Comparison of ENCODE assay signal across 17 cellular contexts in the genomic region with DNA sequence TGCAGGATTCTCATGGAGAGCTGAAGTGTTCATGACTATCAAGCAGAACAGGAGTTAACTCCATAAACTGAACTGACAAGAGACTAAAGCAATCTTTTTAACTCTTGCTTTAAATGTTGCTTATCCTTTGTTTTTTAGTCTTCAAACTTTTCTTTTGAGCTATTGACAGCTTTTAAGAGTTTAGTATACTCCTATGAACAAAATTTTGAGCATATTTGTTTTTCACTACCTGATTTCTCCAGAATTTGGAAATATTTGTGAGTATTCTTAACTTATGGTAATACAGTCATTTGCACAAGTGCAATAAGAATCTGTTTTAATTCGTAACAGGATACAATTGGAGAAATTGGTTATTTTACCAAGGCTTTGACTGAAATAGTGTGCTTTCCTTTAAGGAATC. TPM values are rescaled to one million over a fixed set of nuclear protein-coding genes. Genes with fewer than 3 reads are reported as not detected.
DNase-seq lines count a peak whose midpoint lies in the region; ATAC-seq and TF ChIP-seq lines count a peak whose summit lies in the region.
"Had no signal": no experiment of that assay in that cellular context is flagged by ENCODE, and none has a peak within 500 bp of the region (broad histone marks: within the 10 kb centered on the region; RNA-seq: fewer than 3 reads in every experiment).

No MANE protein-coding gene starts in this region.

- WGBS in hepatocyte (ENCODE audit: low lambda C conversion rate, missing lambda C conversion rate), result 98% methylated on average over 1 of the region's 1 CpG

- H3K27me3 ChIP-seq in hepatocyte, result no peaks in the 10 kb centered on the region

- no peaks in the 10 kb centered on the region for H4K20me1 ChIP-seq in hepatocyte (ENCODE audit: insufficient read depth, poor library complexity, severe bottlenecking)

- no peak overlapping the region for H3K4me3 ChIP-seq in hepatocyte
- H3K4me3 ChIP-seq: GM23338 had no signal

- DNase-seq in MV-4-11 (lab: John Stamatoyannopoulos, UW) (peak; percentile 18), OCI-M1 (lab: John Stamatoyannopoulos, UW) (peak; percentile 37), hepatocyte (ENCODE audit: low spot score) (no peak), SKM-1 treated with dmso at 0.1 percent for 144 hours (lab: John Stamatoyannopoulos, UW; ENCODE audit: unreplicated experiment) (no peak)
- no peak for DNase-seq in activated effector memory CD4-positive, alpha-beta T cell treated with anti-CD3 and anti-CD28 coated beads, Interleukin-2, amount 50 U/mL, for 16 hours
- DNase-seq: C1 segment of cervical spinal cord; Calu3; CD4-positive, alpha-beta memory T cell; COR-L47; DMS53; DMS79 treated with DMSO at 0.1 percent for 48 hours; GF-D8; H9; HFFc6 had no signal

- no peak overlapping the region for H2AFZ ChIP-seq in hepatocyte
- H2AFZ ChIP-seq: GM23338 had no signal

- no peak for TF ChIP-seq CTCF in hepatocyte (IDR thresholded peaks at IDR 0.05; ENCODE audit: poor library complexity)

- no peaks in the 10 kb centered on the region for H3K36me3 ChIP-seq in hepatocyte (replicated peaks; ENCODE audit: insufficient read depth, low read depth)

- no peak for ATAC-seq in GM21737 (IDR thresholded peaks at IDR 0.05; ENCODE audit: unreplicated experiment)
- ATAC-seq: GM23338, HCT116 had no signal

- peaks cover 8% of the 10 kb centered on the region for H3K4me1 ChIP-seq in hepatocyte (ENCODE audit: insufficient read depth)

- H3K9me2 ChIP-seq in hepatocyte (replicated peaks; ENCODE audit: insufficient read depth), result no peaks in the 10 kb centered on the region

- H3K79me2 ChIP-seq in hepatocyte, result peaks cover 8% of the 10 kb centered on the region

- no peaks in the 10 kb centered on the region for H3K9me3 ChIP-seq in hepatocyte (ENCODE audit: low read depth)

- H3K27ac ChIP-seq in hepatocyte, result peak overlapping the region; percentile 7

- H3K4me2 ChIP-seq in hepatocyte, result no peak overlapping the region
- H3K4me2 ChIP-seq: GM23338 had no signal

RNA-seq across cellular contexts. Expression of a gene that starts 7.2 kb away (rescaled TPM):
- total RNA-seq in hepatocyte, result 5.9 and 7.6 TPM in 2 replicates
- 2.9 and 3.1 TPM in 2 replicates for polyA plus RNA-seq in hepatocyte

RNA-seq across cellular contexts. Expression of a gene that starts 7.3 kb away (rescaled TPM):
- 41.9 and 42.2 TPM in 2 replicates for total RNA-seq in hepatocyte
- 17.9 and 19.3 TPM in 2 replicates for polyA plus RNA-seq in hepatocyte

Comparison
In these comparisons a context has a peak if more than half of its experiments do, and no peak if none do; other contexts are left out.
1. DNase-seq: peak in MV-4-11 (single experiment) and OCI-M1 (single experiment); none in hepatocyte (single experiment), SKM-1 treated with dmso at 0.1 percent for 144 hours (single experiment) and activated effector memory CD4-positive, alpha-beta T cell treated with anti-CD3 and anti-CD28 coated beads, Interleukin-2, amount 50 U/mL, for 16 hours (single experiment).